In genomic region chrX:19343462-19344206, GRCh38 we compare ENCODE assay signal across 1 cellular context.
TF ChIP-seq lines count a peak whose summit lies in the region.

Gene PDHA1 (plus strand): TSS chrX:19343927. CDS start chrX:19344038, 111 bp downstream.

TF ChIP-seq in HepG2, 621 proteins besides CTCF, POLR2A, EP300 and RAD21 (continued from another document and continues in another):
- no peak for TF ChIP-seq TRIM22 (IDR thresholded peaks at IDR 0.05)
- 0 out of 4 replicates have a peak, but pooled peaks of 1 of the 2 experiments have one; percentile 32 for TF ChIP-seq HMGXB4 (CRISPR knock-in tag; IDR thresholded peaks at IDR 0.05; ENCODE audit: borderline replicate concordance in 1 of 2, low read depth in 1 of 2)
- TF ChIP-seq SALL1 (CRISPR knock-in tag; IDR thresholded peaks at IDR 0.05) = peak; percentile 54; the same call in 1 of the 2 replicates
- TF ChIP-seq, protein P1, sequence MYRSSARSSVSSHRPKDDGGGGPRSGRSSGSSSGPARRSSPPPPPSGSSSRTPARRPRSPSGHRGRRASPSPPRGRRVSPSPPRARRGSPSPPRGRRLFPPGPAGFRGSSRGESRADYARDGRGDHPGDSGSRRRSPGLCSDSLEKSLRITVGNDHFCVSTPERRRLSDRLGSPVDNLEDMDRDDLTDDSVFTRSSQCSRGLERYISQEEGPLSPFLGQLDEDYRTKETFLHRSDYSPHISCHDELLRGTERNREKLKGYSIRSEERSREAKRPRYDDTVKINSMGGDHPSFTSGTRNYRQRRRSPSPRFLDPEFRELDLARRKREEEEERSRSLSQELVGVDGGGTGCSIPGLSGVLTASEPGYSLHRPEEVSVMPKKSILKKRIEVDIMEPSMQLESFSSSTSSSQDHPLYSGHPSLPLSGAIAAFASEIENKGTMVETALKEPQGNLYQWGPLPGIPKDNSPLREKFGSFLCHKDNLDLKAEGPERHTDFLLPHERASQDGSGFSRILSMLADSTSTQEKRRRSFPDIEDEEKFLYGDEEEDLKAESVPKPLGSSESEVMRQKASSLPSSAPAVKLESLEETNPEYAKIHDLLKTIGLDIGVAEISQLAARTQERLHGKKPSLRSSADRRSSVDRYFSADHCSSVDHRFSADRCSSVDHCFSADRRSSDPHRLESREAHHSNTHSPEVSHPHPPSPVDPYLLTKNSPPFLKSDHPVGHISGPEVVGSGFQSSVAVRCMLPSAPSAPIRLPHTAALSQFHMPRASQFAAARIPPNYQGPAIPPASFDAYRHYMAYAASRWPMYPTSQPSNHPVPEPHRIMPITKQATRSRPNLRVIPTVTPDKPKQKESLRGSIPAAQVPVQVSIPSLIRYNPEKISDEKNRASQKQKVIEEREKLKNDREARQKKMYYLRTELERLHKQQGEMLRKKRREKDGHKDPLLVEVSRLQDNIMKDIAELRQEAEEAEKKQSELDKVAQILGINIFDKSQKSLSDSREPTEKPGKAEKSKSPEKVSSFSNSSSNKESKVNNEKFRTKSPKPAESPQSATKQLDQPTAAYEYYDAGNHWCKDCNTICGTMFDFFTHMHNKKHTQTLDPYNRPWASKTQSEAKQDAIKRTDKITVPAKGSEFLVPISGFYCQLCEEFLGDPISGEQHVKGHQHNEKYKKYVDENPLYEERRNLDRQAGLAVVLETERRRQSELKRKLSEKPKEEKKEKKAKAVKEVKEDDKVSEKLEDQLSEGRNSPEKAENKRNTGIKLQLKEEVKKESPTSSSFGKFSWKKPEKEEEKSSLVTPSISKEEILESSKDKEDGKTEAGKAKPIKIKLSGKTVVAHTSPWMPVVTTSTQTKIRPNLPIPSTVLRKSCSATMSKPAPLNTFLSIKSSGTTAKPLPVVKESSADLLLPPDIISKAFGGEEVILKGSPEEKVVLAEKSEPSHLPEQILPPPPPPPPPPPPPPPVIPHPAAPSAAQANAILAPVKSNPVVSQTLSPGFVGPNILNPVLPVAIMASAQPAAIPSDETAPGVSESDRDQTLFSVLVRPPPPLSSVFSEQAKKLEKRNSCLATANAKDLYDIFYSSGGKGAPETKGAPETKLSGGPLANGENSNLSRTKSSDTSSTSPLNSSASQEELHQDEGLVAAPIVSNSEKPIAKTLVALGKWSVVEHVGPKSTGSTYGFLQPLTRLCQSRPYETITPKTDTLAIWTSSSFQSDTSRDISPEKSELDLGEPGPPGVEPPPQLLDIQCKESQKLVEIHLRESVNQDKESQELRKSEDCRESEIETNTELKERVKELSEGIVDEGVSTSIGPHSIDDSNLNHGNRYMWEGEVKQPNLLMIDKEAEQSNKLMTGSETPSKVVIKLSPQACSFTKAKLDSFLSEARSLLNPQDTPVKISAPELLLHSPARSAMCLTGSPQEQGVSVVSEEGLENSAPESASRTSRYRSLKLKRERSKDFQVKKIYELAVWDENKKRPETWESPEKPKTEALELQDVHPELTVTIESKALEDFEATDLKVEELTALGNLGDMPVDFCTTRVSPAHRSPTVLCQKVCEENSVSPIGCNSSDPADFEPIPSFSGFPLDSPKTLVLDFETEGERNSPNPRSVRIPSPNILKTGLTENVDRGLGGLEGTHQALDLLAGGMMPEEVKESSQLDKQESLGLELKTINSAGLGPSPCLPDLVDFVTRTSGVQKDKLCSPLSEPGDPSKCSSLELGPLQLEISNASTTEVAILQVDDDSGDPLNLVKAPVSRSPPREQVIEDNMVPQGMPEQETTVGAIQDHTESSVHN (CRISPR knock-in tag; IDR thresholded peaks at IDR 0.05) = no peak
- TF ChIP-seq, protein P2, sequence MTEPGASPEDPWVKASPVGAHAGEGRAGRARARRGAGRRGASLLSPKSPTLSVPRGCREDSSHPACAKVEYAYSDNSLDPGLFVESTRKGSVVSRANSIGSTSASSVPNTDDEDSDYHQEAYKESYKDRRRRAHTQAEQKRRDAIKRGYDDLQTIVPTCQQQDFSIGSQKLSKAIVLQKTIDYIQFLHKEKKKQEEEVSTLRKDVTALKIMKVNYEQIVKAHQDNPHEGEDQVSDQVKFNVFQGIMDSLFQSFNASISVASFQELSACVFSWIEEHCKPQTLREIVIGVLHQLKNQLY (CRISPR knock-in tag; IDR thresholded peaks at IDR 0.05) = no peak
- TF ChIP-seq HNF4G (IDR thresholded peaks at IDR 0.05; ENCODE audit: borderline replicate concordance, low read depth, low read length) = no peak
- no peak for TF ChIP-seq HNF4G (CRISPR knock-in tag; IDR thresholded peaks at IDR 0.05; ENCODE audit: borderline replicate concordance, low read depth)
- no peak for TF ChIP-seq ZBTB1 (CRISPR knock-in tag; IDR thresholded peaks at IDR 0.05; ENCODE audit: borderline replicate concordance)
- TF ChIP-seq, protein P3, sequence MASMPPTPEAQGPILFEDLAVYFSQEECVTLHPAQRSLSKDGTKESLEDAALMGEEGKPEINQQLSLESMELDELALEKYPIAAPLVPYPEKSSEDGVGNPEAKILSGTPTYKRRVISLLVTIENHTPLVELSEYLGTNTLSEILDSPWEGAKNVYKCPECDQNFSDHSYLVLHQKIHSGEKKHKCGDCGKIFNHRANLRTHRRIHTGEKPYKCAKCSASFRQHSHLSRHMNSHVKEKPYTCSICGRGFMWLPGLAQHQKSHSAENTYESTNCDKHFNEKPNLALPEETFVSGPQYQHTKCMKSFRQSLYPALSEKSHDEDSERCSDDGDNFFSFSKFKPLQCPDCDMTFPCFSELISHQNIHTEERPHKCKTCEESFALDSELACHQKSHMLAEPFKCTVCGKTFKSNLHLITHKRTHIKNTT (CRISPR knock-in tag; IDR thresholded peaks at IDR 0.05) = no peak
- no peak for TF ChIP-seq MBD4 (IDR thresholded peaks at IDR 0.05; ENCODE audit: borderline replicate concordance, low read length)
- no peak for TF ChIP-seq ZNF33A (CRISPR knock-in tag; IDR thresholded peaks at IDR 0.05; ENCODE audit: borderline replicate concordance)
- no peak for TF ChIP-seq NFE2L1 (CRISPR knock-in tag; IDR thresholded peaks at IDR 0.05; ENCODE audit: borderline replicate concordance)
- 0 out of 2 replicates have a peak, but pooled peaks have one; percentile 40 for TF ChIP-seq ARNT2 (CRISPR knock-in tag; IDR thresholded peaks at IDR 0.05; ENCODE audit: low read depth)
- peak; percentile 74; the same call in 1 of the 2 replicates for TF ChIP-seq ZNF501 (CRISPR knock-in tag; IDR thresholded peaks at IDR 0.05)
- no peak for TF ChIP-seq RXRA (CRISPR knock-in tag; IDR thresholded peaks at IDR 0.05)
- TF ChIP-seq CENPT (CRISPR knock-in tag; IDR thresholded peaks at IDR 0.05; ENCODE audit: low read depth) = no peak
- TF ChIP-seq MLLT10 (CRISPR knock-in tag; IDR thresholded peaks at IDR 0.05) = no peak
- no peak for TF ChIP-seq ZIK1 (CRISPR knock-in tag; IDR thresholded peaks at IDR 0.05; ENCODE audit: borderline replicate concordance, low read depth)
- peak; percentile 72; the same call in 1 of the 2 replicates for TF ChIP-seq BORCS8-MEF2B (CRISPR knock-in tag; IDR thresholded peaks at IDR 0.05)
- TF ChIP-seq ZNF430 (CRISPR knock-in tag; IDR thresholded peaks at IDR 0.05) = no peak
- TF ChIP-seq DR1 (CRISPR knock-in tag; IDR thresholded peaks at IDR 0.05) = no peak; the same call in 1 of the 2 replicates
- TF ChIP-seq CEBPB (IDR thresholded peaks at IDR 0.05; ENCODE audit: borderline replicate concordance, low read depth, low read length) = no peak
- no peak for TF ChIP-seq MAFG (CRISPR knock-in tag; IDR thresholded peaks at IDR 0.05)
- no peak for TF ChIP-seq ATRX (CRISPR knock-in tag; IDR thresholded peaks at IDR 0.05; ENCODE audit: borderline replicate concordance)
- TF ChIP-seq RFXANK (CRISPR knock-in tag; IDR thresholded peaks at IDR 0.05) = no peak
- TF ChIP-seq ZBTB42 (CRISPR knock-in tag; IDR thresholded peaks at IDR 0.05) = no peak
- 0 out of 2 replicates have a peak, but pooled peaks have one; percentile 25 for TF ChIP-seq SNAPC2 (CRISPR knock-in tag; IDR thresholded peaks at IDR 0.05)
- TF ChIP-seq, protein P4, sequence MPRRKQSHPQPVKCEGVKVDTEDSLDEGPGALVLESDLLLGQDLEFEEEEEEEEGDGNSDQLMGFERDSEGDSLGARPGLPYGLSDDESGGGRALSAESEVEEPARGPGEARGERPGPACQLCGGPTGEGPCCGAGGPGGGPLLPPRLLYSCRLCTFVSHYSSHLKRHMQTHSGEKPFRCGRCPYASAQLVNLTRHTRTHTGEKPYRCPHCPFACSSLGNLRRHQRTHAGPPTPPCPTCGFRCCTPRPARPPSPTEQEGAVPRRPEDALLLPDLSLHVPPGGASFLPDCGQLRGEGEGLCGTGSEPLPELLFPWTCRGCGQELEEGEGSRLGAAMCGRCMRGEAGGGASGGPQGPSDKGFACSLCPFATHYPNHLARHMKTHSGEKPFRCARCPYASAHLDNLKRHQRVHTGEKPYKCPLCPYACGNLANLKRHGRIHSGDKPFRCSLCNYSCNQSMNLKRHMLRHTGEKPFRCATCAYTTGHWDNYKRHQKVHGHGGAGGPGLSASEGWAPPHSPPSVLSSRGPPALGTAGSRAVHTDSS (CRISPR knock-in tag; conservative IDR thresholded peaks at IDR 0.05) = no peak
- TF ChIP-seq, protein P5, sequence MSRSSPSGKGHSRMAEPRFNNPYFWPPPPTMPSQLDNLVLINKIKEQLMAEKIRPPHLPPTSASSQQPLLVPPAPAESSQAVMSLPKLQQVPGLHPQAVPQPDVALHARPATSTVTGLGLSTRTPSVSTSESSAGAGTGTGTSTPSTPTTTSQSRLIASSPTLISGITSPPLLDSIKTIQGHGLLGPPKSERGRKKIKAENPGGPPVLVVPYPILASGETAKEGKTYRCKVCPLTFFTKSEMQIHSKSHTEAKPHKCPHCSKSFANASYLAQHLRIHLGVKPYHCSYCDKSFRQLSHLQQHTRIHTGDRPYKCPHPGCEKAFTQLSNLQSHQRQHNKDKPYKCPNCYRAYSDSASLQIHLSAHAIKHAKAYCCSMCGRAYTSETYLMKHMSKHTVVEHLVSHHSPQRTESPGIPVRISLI (CRISPR knock-in tag; IDR thresholded peaks at IDR 0.05; ENCODE audit: borderline replicate concordance) = no peak
- no peak for TF ChIP-seq ZNF713 (CRISPR knock-in tag; IDR thresholded peaks at IDR 0.05)
- TF ChIP-seq ZNF672 (CRISPR knock-in tag; IDR thresholded peaks at IDR 0.05) = no peak
- TF ChIP-seq SPEN (CRISPR knock-in tag; IDR thresholded peaks at IDR 0.05; ENCODE audit: low read depth) = no peak; the same call in 1 of the 2 replicates
- TF ChIP-seq ZFY (CRISPR knock-in tag; IDR thresholded peaks at IDR 0.05) = peak; percentile 80
- no peak for TF ChIP-seq TEF (CRISPR knock-in tag; IDR thresholded peaks at IDR 0.05)
- TF ChIP-seq ZNF577 (CRISPR knock-in tag; IDR thresholded peaks at IDR 0.05; ENCODE audit: borderline replicate concordance, low read depth) = no peak
- no peak for TF ChIP-seq SUZ12 (IDR thresholded peaks at IDR 0.05; ENCODE audit: low read depth, low read length)
- TF ChIP-seq ZMYM4 (CRISPR knock-in tag; IDR thresholded peaks at IDR 0.05) = peak; percentile 23; the same call in 1 of the 2 replicates
- no peak for TF ChIP-seq TCF7L2 (IDR thresholded peaks at IDR 0.05; ENCODE audit: low read depth, low read length)
- no peak for TF ChIP-seq TARDBP (CRISPR knock-in tag; IDR thresholded peaks at IDR 0.05)
- TF ChIP-seq, protein P6, sequence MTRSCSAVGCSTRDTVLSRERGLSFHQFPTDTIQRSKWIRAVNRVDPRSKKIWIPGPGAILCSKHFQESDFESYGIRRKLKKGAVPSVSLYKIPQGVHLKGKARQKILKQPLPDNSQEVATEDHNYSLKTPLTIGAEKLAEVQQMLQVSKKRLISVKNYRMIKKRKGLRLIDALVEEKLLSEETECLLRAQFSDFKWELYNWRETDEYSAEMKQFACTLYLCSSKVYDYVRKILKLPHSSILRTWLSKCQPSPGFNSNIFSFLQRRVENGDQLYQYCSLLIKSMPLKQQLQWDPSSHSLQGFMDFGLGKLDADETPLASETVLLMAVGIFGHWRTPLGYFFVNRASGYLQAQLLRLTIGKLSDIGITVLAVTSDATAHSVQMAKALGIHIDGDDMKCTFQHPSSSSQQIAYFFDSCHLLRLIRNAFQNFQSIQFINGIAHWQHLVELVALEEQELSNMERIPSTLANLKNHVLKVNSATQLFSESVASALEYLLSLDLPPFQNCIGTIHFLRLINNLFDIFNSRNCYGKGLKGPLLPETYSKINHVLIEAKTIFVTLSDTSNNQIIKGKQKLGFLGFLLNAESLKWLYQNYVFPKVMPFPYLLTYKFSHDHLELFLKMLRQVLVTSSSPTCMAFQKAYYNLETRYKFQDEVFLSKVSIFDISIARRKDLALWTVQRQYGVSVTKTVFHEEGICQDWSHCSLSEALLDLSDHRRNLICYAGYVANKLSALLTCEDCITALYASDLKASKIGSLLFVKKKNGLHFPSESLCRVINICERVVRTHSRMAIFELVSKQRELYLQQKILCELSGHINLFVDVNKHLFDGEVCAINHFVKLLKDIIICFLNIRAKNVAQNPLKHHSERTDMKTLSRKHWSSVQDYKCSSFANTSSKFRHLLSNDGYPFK (CRISPR knock-in tag; IDR thresholded peaks at IDR 0.05; ENCODE audit: borderline replicate concordance) = no peak
- TF ChIP-seq MIER3 (CRISPR knock-in tag; IDR thresholded peaks at IDR 0.05; ENCODE audit: borderline replicate concordance) = no peak
- no peak for TF ChIP-seq ZNF543 (CRISPR knock-in tag; IDR thresholded peaks at IDR 0.05)
- TF ChIP-seq ZNF777 (CRISPR knock-in tag; IDR thresholded peaks at IDR 0.05) = no peak
- TF ChIP-seq ZNF772 (CRISPR knock-in tag; IDR thresholded peaks at IDR 0.05) = no peak
- TF ChIP-seq MXD4 (CRISPR knock-in tag; IDR thresholded peaks at IDR 0.05) = no peak
- TF ChIP-seq ZSCAN21 (CRISPR knock-in tag; IDR thresholded peaks at IDR 0.05; ENCODE audit: borderline replicate concordance) = no peak
- TF ChIP-seq ZNF44 (CRISPR knock-in tag; IDR thresholded peaks at IDR 0.05) = no peak
- no peak for TF ChIP-seq NFKB2 (CRISPR knock-in tag; IDR thresholded peaks at IDR 0.05; ENCODE audit: borderline replicate concordance)
